24 cellular contexts compared by ENCODE assay signal in genomic region chr21:42550817-42551216, GRCh38. TPM values are rescaled to one million over a fixed set of nuclear protein-coding genes. Genes with fewer than 3 reads are reported as not detected.
DNase-seq lines count a peak whose midpoint lies in the region; ATAC-seq, FAIRE-seq and TF ChIP-seq lines count a peak whose summit lies in the region.
"Had no signal": no experiment of that assay in that cellular context is flagged by ENCODE, and none has a peak within 500 bp of the region (broad histone marks: within the 10 kb centered on the region; RNA-seq: fewer than 3 reads in every experiment).

No MANE protein-coding gene starts in this region.

- TF ChIP-seq CTCF in GM12878 (IDR thresholded peaks at IDR 0.05 in 2 of 3, conservative IDR thresholded peaks at IDR 0.05 in 1 of 3; ENCODE audit: control insufficient read depth in 2 of 3, extremely low read depth in 1 of 3, insufficient read depth in 1 of 3, low read depth in 3 of 3, low read length in 3 of 3), result no peak

- H3K36me3 ChIP-seq in GM12878 (ENCODE audit: control insufficient read depth in 2 of 2, insufficient read depth in 2 of 2, low read length in 1 of 2), result peaks cover 8 to 12% of the 10 kb centered on the region in 2 experiments; a peak in 3 of 4 replicates
- H3K36me3 ChIP-seq in mucosa of rectum (ENCODE audit: control insufficient read depth in 2 of 2, insufficient read depth in 2 of 2, low read length in 2 of 2), result peaks cover 51 to 64% of the 10 kb centered on the region in 2 donors

- BruUV-seq in GM12878 (replicated peaks; lab: Mats Ljungman, UMichigan), result no TSS peak

- intact Hi-C loops in GM12878 (cut with micrococcal nuclease; ENCODE audit: unreplicated experiment), result no loop called here

- H3K27ac Mint-ChIP-seq in activated naive CD8-positive, alpha-beta T cell treated with anti-CD3 and anti-CD28 coated beads for 36 hours, result no peak overlapping the region
- H3K27ac Mint-ChIP-seq: activated CD8-positive, alpha-beta T cell treated with anti-CD3 and anti-CD28 coated beads, Interleukin-2, amount 10 ng/mL, durations not matched to agents 7 days and 5 days; activated naive CD8-positive, alpha-beta T cell treated with anti-CD3 and anti-CD28 coated beads, Interleukin-2, amount 50 U/mL, for 24 hours; activated T-helper 1 cell treated with anti-CD3 and anti-CD28 coated beads, Interleukin-12 subunit alpha, Interleukin-12 subunit beta, Interleukin-2, Interleukin-4 antibody, amounts not matched to agents 30 ng/mL and 10 ng/mL and 1 ng/mL, durations not matched to agents 14 hours and 24 hours and 36 hours; memory B cell; nephron progenitor cell; stimulated activated naive B cell treated with anti-CD40 and anti-IgM and Interleukin-4, amounts not matched to agents 10 μg/mL and 1 μg/mL and 100 μg/mL, for 72 hours had no signal

- H4K20me1 ChIP-seq in GM12878 (ENCODE audit: control insufficient read depth, insufficient read depth), result no peaks in the 10 kb centered on the region

- 49% methylated on average over 3 of the region's 3 CpGs for WGBS in GM12878 (ENCODE audit: insufficient coverage, insufficient replicate concordance, low lambda C conversion rate, missing lambda C conversion rate)

- H3K27ac ChIP-seq in GM12878 (ENCODE audit: control insufficient read depth, insufficient read depth) (no peak overlapping the region), mucosa of rectum (ENCODE audit: low read depth in 2 of 2, low read length in 2 of 2) (peak overlapping the region; percentile 32 to 60)
- H3K27ac ChIP-seq: RWPE1, tibial artery had no signal

- CTCF ChIA-PET in GM12878 (lab: Yijun Ruan, JAX), result no interaction called here

- no peak overlapping the region for H3K4me3 ChIP-seq in GM12878
- no peak overlapping the region for H3K4me3 ChIP-seq in mucosa of rectum (ENCODE audit: low read length in 2 of 2)
- H3K4me3 ChIP-seq: esophagus squamous epithelium, tibial artery had no signal

- DNase-seq in GM12892 (ENCODE audit: insufficient read length) (no peak), NCI-H2081 (lab: John Stamatoyannopoulos, UW) (peak; percentile 45 to 80), GM12878 (ENCODE audit: low read depth, low spot score) (no peak), EL (no peak), GF-D8 (lab: John Stamatoyannopoulos, UW) (no peak), hippocampal formation (lab: John Stamatoyannopoulos, UW) (no peak)
- no peak for DNase-seq in activated naive CD8-positive, alpha-beta T cell treated with anti-CD3 and anti-CD28 coated beads for 36 hours
- DNase-seq: activated CD8-positive, alpha-beta T cell treated with anti-CD3 and anti-CD28 coated beads, Interleukin-2, amount 10 ng/mL, durations not matched to agents 7 days and 5 days; activated naive CD8-positive, alpha-beta T cell treated with anti-CD3 and anti-CD28 coated beads, Interleukin-2, amount 50 U/mL, for 24 hours; COR-L47; esophagus squamous epithelium; GDM1; immature natural killer cell; NCI-H1930; nephron progenitor cell; stimulated activated naive B cell treated with anti-CD40 and anti-IgM and Interleukin-4, amounts not matched to agents 10 μg/mL and 1 μg/mL and 100 μg/mL, for 72 hours; tibial artery had no signal

- H3K4me1 ChIP-seq in GM12878 (ENCODE audit: control insufficient read depth, insufficient read depth, low read length) (peaks cover 8% of the 10 kb centered on the region), mucosa of rectum (ENCODE audit: control insufficient read depth in 2 of 2, insufficient read depth in 2 of 2, low read length in 2 of 2) (peaks cover 0 to 2% of the 10 kb centered on the region in 2 donors)
- H3K4me1 ChIP-seq: tibial artery had no signal

- TF ChIP-seq RAD21 in GM12878 (IDR thresholded peaks at IDR 0.05; ENCODE audit: insufficient read depth, low read depth, low read length), result no peak

- no peak for TF ChIP-seq EP300 in GM12878 (IDR thresholded peaks at IDR 0.05; ENCODE audit: borderline replicate concordance in 1 of 2, control insufficient read depth in 1 of 2, low read depth in 2 of 2, low read length in 2 of 2)

- TF ChIP-seq POLR2A in GM12892 (IDR thresholded peaks at IDR 0.05; ENCODE audit: low read depth, low read length), result no peak
- TF ChIP-seq POLR2A in GM12878 (IDR thresholded peaks at IDR 0.05; ENCODE audit: low read depth, low read length), result no peak

- no peaks in the 10 kb centered on the region for H3K27me3 ChIP-seq in GM12878 (replicated peaks in 1 of 2; ENCODE audit: control insufficient read depth in 2 of 2, insufficient read depth in 2 of 2, low read length in 1 of 2)
- H3K27me3 ChIP-seq in mucosa of rectum (ENCODE audit: control insufficient read depth in 2 of 2, insufficient read depth in 2 of 2, low read length in 2 of 2), result no peaks in the 10 kb centered on the region
- H3K27me3 ChIP-seq: esophagus squamous epithelium, tibial artery had no signal

- H3K4me2 ChIP-seq in GM12878 (ENCODE audit: control insufficient read depth, insufficient read depth), result no peak overlapping the region

- H3K9ac ChIP-seq in GM12878 (ENCODE audit: control insufficient read depth, insufficient read depth, low read length) (no peak overlapping the region), mucosa of rectum (ENCODE audit: low read depth in 1 of 2, low read length in 2 of 2) (no peak overlapping the region)

- peaks cover 15% of the 10 kb centered on the region for H3K36me3 Mint-ChIP-seq in activated naive CD8-positive, alpha-beta T cell treated with anti-CD3 and anti-CD28 coated beads for 36 hours

- RAD21 ChIA-PET in GM12878 (lab: Charles Lee; ENCODE audit: unreplicated experiment), result no interaction called here

- 0 out of 3 replicates have a peak, but pooled peaks have one; percentile 17 for ATAC-seq in GM12878
- ATAC-seq: activated CD8-positive, alpha-beta T cell treated with anti-CD3 and anti-CD28 coated beads, Interleukin-2, amount 10 ng/mL, durations not matched to agents 7 days and 5 days; activated naive CD8-positive, alpha-beta T cell treated with anti-CD3 and anti-CD28 coated beads, Interleukin-2, amount 50 U/mL, for 24 hours; stimulated activated naive B cell treated with anti-CD40 and anti-IgM and Interleukin-4, amounts not matched to agents 10 μg/mL and 1 μg/mL and 100 μg/mL, for 72 hours had no signal

- SMC1A ChIA-PET in GM12878 (lab: Charles Lee; ENCODE audit: uncharacterized antibody, unreplicated experiment), result interaction anchor here (2.0 kb wide), 1 partner anchor 14 kb away, joined by 7 read pairs; no protein-coding TSS in a partner anchor

- FAIRE-seq in GM12892 (lab: Jason Lieb, UNC) (peak; percentile 14), GM12878 (lab: Jason Lieb, UNC) (no peak)
- FAIRE-seq: HTR-8/SVneo had no signal

- POLR2A ChIA-PET in GM12878 (lab: Charles Lee), result no interaction called here

- H3K9me3 Mint-ChIP-seq in activated naive CD8-positive, alpha-beta T cell treated with anti-CD3 and anti-CD28 coated beads for 36 hours, result no peaks in the 10 kb centered on the region
- H3K9me3 Mint-ChIP-seq: activated naive CD8-positive, alpha-beta T cell treated with anti-CD3 and anti-CD28 coated beads, Interleukin-2, amount 50 U/mL, for 24 hours; activated T-helper 1 cell treated with anti-CD3 and anti-CD28 coated beads, Interleukin-12 subunit alpha, Interleukin-12 subunit beta, Interleukin-2, Interleukin-4 antibody, amounts not matched to agents 30 ng/mL and 10 ng/mL and 1 ng/mL, durations not matched to agents 14 hours and 24 hours and 36 hours; immature natural killer cell; memory B cell; stimulated activated naive B cell treated with anti-CD40 and anti-IgM and Interleukin-4, amounts not matched to agents 10 μg/mL and 1 μg/mL and 100 μg/mL, for 72 hours had no signal

- no peaks in the 10 kb centered on the region for H3K4me1 Mint-ChIP-seq in activated naive CD8-positive, alpha-beta T cell treated with anti-CD3 and anti-CD28 coated beads for 36 hours
- H3K4me1 Mint-ChIP-seq: activated naive CD8-positive, alpha-beta T cell treated with anti-CD3 and anti-CD28 coated beads, Interleukin-2, amount 50 U/mL, for 24 hours; immature natural killer cell; memory B cell had no signal

- no peak overlapping the region for H3K4me3 Mint-ChIP-seq in activated naive CD8-positive, alpha-beta T cell treated with anti-CD3 and anti-CD28 coated beads for 36 hours
- H3K4me3 Mint-ChIP-seq: activated CD8-positive, alpha-beta T cell treated with anti-CD3 and anti-CD28 coated beads, Interleukin-2, amount 10 ng/mL, durations not matched to agents 7 days and 5 days; activated naive CD8-positive, alpha-beta T cell treated with anti-CD3 and anti-CD28 coated beads, Interleukin-2, amount 50 U/mL, for 24 hours; activated T-helper 1 cell treated with anti-CD3 and anti-CD28 coated beads, Interleukin-12 subunit alpha, Interleukin-12 subunit beta, Interleukin-2, Interleukin-4 antibody, amounts not matched to agents 30 ng/mL and 10 ng/mL and 1 ng/mL, durations not matched to agents 14 hours and 24 hours and 36 hours; immature natural killer cell; memory B cell; nephron progenitor cell; stimulated activated naive B cell treated with anti-CD40 and anti-IgM and Interleukin-4, amounts not matched to agents 10 μg/mL and 1 μg/mL and 100 μg/mL, for 72 hours had no signal

- H3K9me3 ChIP-seq in GM12878 (replicated peaks; ENCODE audit: control insufficient read depth, insufficient read depth, low read length) (no peaks in the 10 kb centered on the region), mucosa of rectum (ENCODE audit: control insufficient read depth in 2 of 2, low read length in 2 of 2) (no peaks in the 10 kb centered on the region)
- H3K9me3 ChIP-seq: esophagus squamous epithelium, tibial artery had no signal

- H3K79me2 ChIP-seq in GM12878 (ENCODE audit: control insufficient read depth, insufficient read depth, low read length), result no peaks in the 10 kb centered on the region

- in situ Hi-C loops in GM12878 (cut with MboI), result no loop called here

- H2AFZ ChIP-seq in GM12878 (ENCODE audit: control insufficient read depth, low read depth, low read length), result no peak overlapping the region

- H3K27me3 Mint-ChIP-seq in activated naive CD8-positive, alpha-beta T cell treated with anti-CD3 and anti-CD28 coated beads for 36 hours, result no peaks in the 10 kb centered on the region
- H3K27me3 Mint-ChIP-seq: activated naive CD8-positive, alpha-beta T cell treated with anti-CD3 and anti-CD28 coated beads, Interleukin-2, amount 50 U/mL, for 24 hours; memory B cell; stimulated activated naive B cell treated with anti-CD40 and anti-IgM and Interleukin-4, amounts not matched to agents 10 μg/mL and 1 μg/mL and 100 μg/mL, for 72 hours had no signal

RNA-seq across cellular contexts. Expression of gene SLC37A1, which starts 37.2 kb away (rescaled TPM):
- polyA plus RNA-seq in GM12892 (2012; ENCODE audit: missing spikeins), result 15.2 TPM
- 129 and 143 TPM in 2 replicates for total RNA-seq in GM12878 (2013; cell fraction: nucleolus; rRNA removed)
- total RNA-seq in GM12878 (2014; rRNA removed) (33.0 and 35.5 TPM in 2 replicates), GM12878 (2014; rRNA removed; fragmentation: Illumina TruSeq; extraction: Trizol) (19.2 and 19.7 TPM in 2 replicates), GM12878 (2021) (30.7 and 34.8 TPM in 2 replicates)
- 6.2 TPM for polyA plus RNA-seq in GM12878 (2011; ENCODE audit: low read depth)
- polyA plus RNA-seq in GM12878 (2011; rRNA removed) (17.7 and 23.3 TPM in 2 replicates), GM12878 (2014; fragmentation: Illumina TruSeq; extraction: Trizol) (12.0 and 18.4 TPM in 2 replicates), GM12878 (2014; fragmentation: Nextera tagmentation; extraction: Ambion mirVana) (1 to 10 TPM; 1.1 to 2.4 TPM), GM12878 (2014; rRNA removed) (25.4 and 26.5 TPM in 2 replicates), GM12878 (2016; fragmentation: Nextera tagmentation; extraction: Ambion mirVana) (10 to 100 TPM; 28.0 to 32.0 TPM)
- 20.2 and 24.6 TPM in 2 replicates for polyA plus RNA-seq in GM12878 (2011; cell fraction: cytosol; rRNA removed)
- 75.0 and 82.4 TPM in 2 replicates for polyA plus RNA-seq in GM12878 (2011; cell fraction: nucleus; rRNA removed)
- 17.7 and 18.5 TPM in 2 replicates for polyA plus RNA-seq in GM12878 (2012)
- 22.6 and 32.2 TPM in 2 replicates for polyA minus RNA-seq in GM12878 (2011; rRNA and poly(A)+ RNA removed)
- 8.6 and 12.4 TPM in 2 replicates for polyA minus RNA-seq in GM12878 (2011; cell fraction: cytosol; rRNA and poly(A)+ RNA removed)
- 43.9 and 56.5 TPM in 2 replicates for polyA minus RNA-seq in GM12878 (2011; cell fraction: nucleus; rRNA and poly(A)+ RNA removed)
- 10 to 100 TPM; 15.7 to 17.5 TPM for total RNA-seq in activated naive CD8-positive, alpha-beta T cell treated with anti-CD3 and anti-CD28 coated beads for 36 hours

RNA-seq across cellular contexts. Expression of gene RSPH1, which starts 54.8 kb away (rescaled TPM):
- polyA plus RNA-seq in GM12892 (2012; ENCODE audit: missing spikeins), result 1.9 TPM
- 0.56 and 0.78 TPM in 2 replicates for total RNA-seq in GM12878 (2013; cell fraction: nucleolus; rRNA removed)
- total RNA-seq in GM12878 (2014; rRNA removed) (0.11 and 0.33 TPM in 2 replicates), GM12878 (2014; rRNA removed; fragmentation: Illumina TruSeq; extraction: Trizol) (0.27 and 0.37 TPM in 2 replicates), GM12878 (2021) (0.27 and 0.28 TPM in 2 replicates)
- 0.94 TPM for polyA plus RNA-seq in GM12878 (2011; ENCODE audit: low read depth)
- polyA plus RNA-seq in GM12878 (2011; rRNA removed) (0.38 and 0.59 TPM in 2 replicates), GM12878 (2014; fragmentation: Illumina TruSeq; extraction: Trizol) (0.37 and 0.67 TPM in 2 replicates), GM12878 (2014; fragmentation: Nextera tagmentation; extraction: Ambion mirVana) (under 1 TPM; 0.37 to 0.38 TPM), GM12878 (2014; rRNA removed) (0.19 and 0.81 TPM in 2 replicates), GM12878 (2016; fragmentation: Nextera tagmentation; extraction: Ambion mirVana) (1 to 10 TPM; 1.2 to 1.4 TPM)
- 0.10 and 0.21 TPM in 2 replicates for polyA plus RNA-seq in GM12878 (2011; cell fraction: cytosol; rRNA removed)
- 0.16 and 0.22 TPM in 2 replicates for polyA plus RNA-seq in GM12878 (2011; cell fraction: nucleus; rRNA removed)
- 0.79 and 1.1 TPM in 2 replicates for polyA plus RNA-seq in GM12878 (2012)
- polyA minus RNA-seq in GM12878 (2011; rRNA and poly(A)+ RNA removed), result 0.88 TPM in 1 of 2 replicates, not detected in the other
- polyA minus RNA-seq in GM12878 (2011; cell fraction: cytosol; rRNA and poly(A)+ RNA removed), result not detected in 2 replicates
- polyA minus RNA-seq in GM12878 (2011; cell fraction: nucleus; rRNA and poly(A)+ RNA removed), result not detected in 2 replicates
- total RNA-seq in activated naive CD8-positive, alpha-beta T cell treated with anti-CD3 and anti-CD28 coated beads for 36 hours, result under 1 TPM in 1 of 2 experiments, not detected in 1; 0.32 TPM
- total RNA-seq: activated CD8-positive, alpha-beta T cell treated with anti-CD3 and anti-CD28 coated beads, Interleukin-2, amount 10 ng/mL, durations not matched to agents 7 days and 5 days; activated T-helper 1 cell treated with anti-CD3 and anti-CD28 coated beads, Interleukin-12 subunit alpha, Interleukin-12 subunit beta, Interleukin-2, Interleukin-4 antibody, amounts not matched to agents 30 ng/mL and 10 ng/mL and 1 ng/mL, durations not matched to agents 14 hours and 24 hours and 36 hours; dermis microvascular lymphatic vessel endothelial cell; M059J had no signal

Comparison
In these comparisons a context has a peak if more than half of its experiments do, and no peak if none do; other contexts are left out.
1. DNase-seq: peak in NCI-H2081 (2 of 2); none in GM12892 (single experiment), GM12878 (single experiment), EL (single experiment), GF-D8 (single experiment), hippocampal formation (0 of 2) and activated naive CD8-positive, alpha-beta T cell treated with anti-CD3 and anti-CD28 coated beads for 36 hours (single experiment).